19 cellular contexts compared by ENCODE assay signal in genomic region chr5:110884005-110884404, GRCh38.
DNase-seq lines count a peak whose midpoint lies in the region; ATAC-seq and TF ChIP-seq lines count a peak whose summit lies in the region.
"Had no signal": no experiment of that assay in that cellular context is flagged by ENCODE, and none has a peak within 500 bp of the region (broad histone marks: within the 10 kb centered on the region; RNA-seq: fewer than 3 reads in every experiment).

No MANE protein-coding gene starts in this region.

- no peaks in the 10 kb centered on the region for H3K36me3 Mint-ChIP-seq in activated naive CD4-positive, alpha-beta T cell treated with anti-CD3 and anti-CD28 coated beads, Interleukin-2, amount 10 ng/mL, durations not matched to agents 7 days and 5 days

- dilution Hi-C loops in mammary epithelial cell (cut with HindIII; ENCODE audit: low sequenced_read_pairs) = no loop called here

- H3K9me2 ChIP-seq in PC-3 (replicated peaks; ENCODE audit: low read length) = no peaks in the 10 kb centered on the region

- no peaks in the 10 kb centered on the region for H3K9me3 ChIP-seq in PC-3 (ENCODE audit: low read length)
- H3K9me3 ChIP-seq in mammary epithelial cell (replicated peaks; ENCODE audit: insufficient read depth, low read length) = no peaks in the 10 kb centered on the region

- H3K27me3 Mint-ChIP-seq in activated naive CD4-positive, alpha-beta T cell treated with anti-CD3 and anti-CD28 coated beads, Interleukin-2, amount 10 ng/mL, durations not matched to agents 7 days and 5 days = no peaks in the 10 kb centered on the region

- intact Hi-C loops in PC-3 (cut with micrococcal nuclease) = loop anchor here (5.0 kb wide), 2 partner anchors 83 to 178 kb away; no protein-coding TSS in a partner anchor
- intact Hi-C loops in mammary epithelial cell (cut with micrococcal nuclease) = no loop called here
- intact Hi-C loops in lower leg skin (cut with DNase I; ENCODE audit: low total_unique reads) = no loop called here

- no peak overlapping the region for H2AFZ ChIP-seq in PC-3 (ENCODE audit: low read length)
- no peak overlapping the region for H2AFZ ChIP-seq in mammary epithelial cell (ENCODE audit: low read depth, low read length)
- H2AFZ ChIP-seq: PC-9 had no signal

- no TSS peak for BruUV-seq in PC-3 (replicated peaks; lab: Mats Ljungman, UMichigan)
- BruUV-seq in mammary epithelial cell (replicated peaks; lab: Mats Ljungman, UMichigan) = no TSS peak

- no peaks in the 10 kb centered on the region for H3K4me1 Mint-ChIP-seq in activated naive CD4-positive, alpha-beta T cell treated with anti-CD3 and anti-CD28 coated beads, Interleukin-2, amount 10 ng/mL, durations not matched to agents 7 days and 5 days

- H3K4me2 ChIP-seq in PC-3 (ENCODE audit: low read length) = peak overlapping the region; percentile 43
- H3K4me2 ChIP-seq in mammary epithelial cell (ENCODE audit: insufficient read depth, low read depth, low read length) = no peak overlapping the region
- H3K4me2 ChIP-seq: PC-9 had no signal

- POLR2A ChIA-PET in PC-3 (lab: Charles Lee; ENCODE audit: unreplicated experiment) = no interaction called here

- peaks cover 3% of the 10 kb centered on the region for H3F3A ChIP-seq in PC-3 (ENCODE audit: low read length, unreplicated experiment)

- TF ChIP-seq CTCF in PC-3 (conservative IDR thresholded peaks at IDR 0.05; ENCODE audit: low read depth, low read length) (no peak), mammary epithelial cell (conservative IDR thresholded peaks at IDR 0.05 in 1 of 2, IDR thresholded peaks at IDR 0.05 in 1 of 2; ENCODE audit: extremely low read depth in 1 of 2, insufficient read depth in 1 of 2, low read depth in 1 of 2, low read length in 2 of 2) (no peak), fibroblast of pulmonary artery (IDR thresholded peaks at IDR 0.05; ENCODE audit: low read length, missing control alignments) (no peak), lower leg skin (IDR thresholded peaks at IDR 0.05) (no peak)

- no peaks in the 10 kb centered on the region for H3K36me3 ChIP-seq in PC-3 (ENCODE audit: low read depth, low read length)
- H3K36me3 ChIP-seq in mammary epithelial cell (ENCODE audit: insufficient read depth, low read length) = no peaks in the 10 kb centered on the region

- H3K27me3 ChIP-seq in PC-3 (ENCODE audit: low read length) = no peaks in the 10 kb centered on the region
- no peaks in the 10 kb centered on the region for H3K27me3 ChIP-seq in mammary epithelial cell (ENCODE audit: insufficient read depth, low read length)

- 18% methylated on average over 2 of the region's 2 CpGs for WGBS in mammary epithelial cell (ENCODE audit: low coverage, missing lambda C conversion rate)
- WGBS in lower leg skin, 2 donors = 51 to 66% methylated on average over 2 of the region's 2 CpGs

- peaks cover 29% of the 10 kb centered on the region for H3K4me1 ChIP-seq in PC-3 (ENCODE audit: insufficient read depth, low read length)
- peaks cover 8% of the 10 kb centered on the region for H3K4me1 ChIP-seq in mammary epithelial cell (ENCODE audit: insufficient read depth, low read length)

- H3K9me3 Mint-ChIP-seq in activated naive CD4-positive, alpha-beta T cell treated with anti-CD3 and anti-CD28 coated beads, Interleukin-2, amount 10 ng/mL, durations not matched to agents 7 days and 5 days = no peaks in the 10 kb centered on the region

- in situ Hi-C loops in mammary epithelial cell (cut with MboI; ENCODE audit: low sequenced_read_pairs in 2 of 2) = no loop called here

- H3K4me3 Mint-ChIP-seq in activated naive CD4-positive, alpha-beta T cell treated with anti-CD3 and anti-CD28 coated beads, Interleukin-2, amount 10 ng/mL, durations not matched to agents 7 days and 5 days = no peak overlapping the region
- H3K4me3 Mint-ChIP-seq: HFFc6 had no signal

- ATAC-seq in PC-3 = peak; percentile 66
- ATAC-seq: Right ventricle myocardium inferior had no signal

- H4K20me1 ChIP-seq in PC-3 (ENCODE audit: low read length) = no peaks in the 10 kb centered on the region
- no peaks in the 10 kb centered on the region for H4K20me1 ChIP-seq in mammary epithelial cell (ENCODE audit: insufficient read depth, low read length)

- no peak overlapping the region; the same call in 1 of the 2 replicates for H3K4me3 ChIP-seq in PC-3 (ENCODE audit: low read length)
- H3K4me3 ChIP-seq in mammary epithelial cell (replicated peaks in 1 of 3; ENCODE audit: insufficient read depth in 1 of 3, low read depth in 2 of 3, low read length in 3 of 3) = no peak overlapping the region
- H3K4me3 ChIP-seq in fibroblast of pulmonary artery (replicated peaks; ENCODE audit: low read depth, low read length) = no peak overlapping the region
- no peak overlapping the region for H3K4me3 ChIP-seq in lower leg skin (ENCODE audit: low read depth, poor library complexity, severe bottlenecking)
- H3K4me3 ChIP-seq: PC-9, SK-N-MC had no signal

- CTCF ChIA-PET in PC-3 (lab: Charles Lee) (no interaction called here), mammary epithelial cell (lab: Charles Lee; ENCODE audit: low non-redundant PET) (interaction anchor here (0.7 kb wide), 1 partner anchor 129 kb away, joined by 4 read pairs; no protein-coding TSS in a partner anchor)
- CTCF ChIA-PET in activated naive CD4-positive, alpha-beta T cell treated with anti-CD3 and anti-CD28 coated beads, Interleukin-2, amount 10 ng/mL, durations not matched to agents 7 days and 5 days (lab: Charles Lee) = no interaction called here

- DNase-seq in ELR (ENCODE audit: low read depth) (peak; percentile 42), PC-3 (peak; percentile 82), mammary epithelial cell (peak; percentile 19), fibroblast of pulmonary artery (ENCODE audit: low read depth) (peak; percentile 38), NOMO-1 treated with DMSO at 0.1 percent for 48 hours (lab: John Stamatoyannopoulos, UW; ENCODE audit: unreplicated experiment) (no peak), lower leg skin (ENCODE audit: low spot score in 2 of 2) (no peak)
- no peak for DNase-seq in stimulated activated CD4-positive, alpha-beta T cell treated with anti-CD3 and anti-CD28 coated beads, Interleukin-4, amount 100 ng/mL, for 24 hours
- no peak for DNase-seq in activated naive CD4-positive, alpha-beta T cell treated with anti-CD3 and anti-CD28 coated beads, Interleukin-2, amount 10 ng/mL, durations not matched to agents 7 days and 5 days
- DNase-seq: DND-41, GF-D8, HFFc6, NCI-H1436 treated with DMSO at 0.1 percent for 48 hours, NCI-H2029 treated with DMSO at 0.1 percent for 48 hours, NCI-H510A, NCI-H774, PC-9 had no signal

- no peaks in the 10 kb centered on the region for H3K79me2 ChIP-seq in PC-3 (ENCODE audit: low read length)
- no peaks in the 10 kb centered on the region for H3K79me2 ChIP-seq in mammary epithelial cell (ENCODE audit: insufficient read depth, low read length)

- no peak for TF ChIP-seq POLR2A in lower leg skin (IDR thresholded peaks at IDR 0.05)

- no peak overlapping the region for H3K27ac Mint-ChIP-seq in activated naive CD4-positive, alpha-beta T cell treated with anti-CD3 and anti-CD28 coated beads, Interleukin-2, amount 10 ng/mL, durations not matched to agents 7 days and 5 days
- H3K27ac Mint-ChIP-seq: HFFc6 had no signal

- H3K27ac ChIP-seq in PC-3 (ENCODE audit: low read length) = peak overlapping the region; percentile 51
- no peak overlapping the region for H3K27ac ChIP-seq in mammary epithelial cell (ENCODE audit: insufficient read depth, low read depth, low read length)
- H3K27ac ChIP-seq: C4-2B, PC-9, SK-N-MC had no signal

- no peak overlapping the region for H3K9ac ChIP-seq in PC-3 (ENCODE audit: low read length)
- no peak overlapping the region for H3K9ac ChIP-seq in mammary epithelial cell (ENCODE audit: insufficient read depth, low read length)

Comparison
In these comparisons a context has a peak if more than half of its experiments do, and no peak if none do; other contexts are left out.
1. DNase-seq: peak in ELR (single experiment), PC-3 (single experiment), mammary epithelial cell (single experiment) and fibroblast of pulmonary artery (single experiment); none in NOMO-1 treated with DMSO at 0.1 percent for 48 hours (single experiment), stimulated activated CD4-positive, alpha-beta T cell treated with anti-CD3 and anti-CD28 coated beads, Interleukin-4, amount 100 ng/mL, for 24 hours (single experiment), activated naive CD4-positive, alpha-beta T cell treated with anti-CD3 and anti-CD28 coated beads, Interleukin-2, amount 10 ng/mL, durations not matched to agents 7 days and 5 days (single experiment) and lower leg skin (0 of 2).